In the genomic region with DNA sequence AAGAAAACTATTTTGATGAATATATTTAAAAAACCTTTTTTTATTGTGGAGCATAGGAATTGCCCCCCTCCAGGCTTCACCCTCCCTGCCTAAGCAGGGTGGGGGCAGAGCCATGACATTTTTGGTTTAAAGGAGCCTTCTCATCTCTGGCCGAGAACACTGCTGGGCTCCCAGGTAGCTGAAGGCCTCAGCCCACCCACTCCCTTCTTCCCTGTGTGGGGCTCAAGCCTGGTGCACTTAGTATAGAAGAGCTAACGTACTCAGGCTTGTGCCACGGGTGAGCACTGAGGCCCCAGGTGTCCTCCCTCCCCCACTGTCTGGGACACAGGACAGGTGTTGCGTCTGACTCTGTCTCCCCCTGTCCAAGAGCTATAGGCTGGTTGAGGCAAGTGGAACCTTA, we compare ENCODE assay signal across 17 cellular contexts.
"Had no signal": no experiment of that assay in that cellular context is flagged by ENCODE, and none has a peak within 500 bp of the region (broad histone marks: within the 10 kb centered on the region; RNA-seq: fewer than 3 reads in every experiment).

No MANE protein-coding gene starts in this region.

- FAIRE-seq: endometrium, frontal cortex, kidney, TTC549 had no signal

- H3K27ac ChIP-seq: neural progenitor cell, ovary had no signal

- H3K9me3 ChIP-seq: adrenal gland, heart left ventricle, ovary had no signal

- H3K36me3 ChIP-seq: neural progenitor cell, ovary had no signal

- H3K27me3 ChIP-seq: adrenal gland, heart left ventricle, neural progenitor cell, ovary had no signal

- H3K9me3 Mint-ChIP-seq: activated naive CD4-positive, alpha-beta T cell treated with anti-CD3 and anti-CD28 coated beads, Interleukin-2, amount 50 U/mL, for 72 hours; activated T-cell treated with anti-CD3 and anti-CD28 coated beads, Interleukin-2, amount 50 U/mL, for 72 hours; neural progenitor cell had no signal

- H3K4me3 ChIP-seq: adrenal gland, heart left ventricle, neural progenitor cell, ovary had no signal

- H3K27me3 Mint-ChIP-seq: stimulated activated naive B cell treated with anti-CD40 and anti-IgM and Interleukin-4, amounts not matched to agents 10 μg/mL and 1 μg/mL and 100 μg/mL, for 72 hours had no signal

- H3K27ac Mint-ChIP-seq: activated T-cell treated with anti-CD3 and anti-CD28 coated beads, Interleukin-2, amount 50 U/mL, for 72 hours; neural progenitor cell had no signal

- H2AFZ ChIP-seq: neural progenitor cell had no signal

- H3K4me1 ChIP-seq: neural progenitor cell had no signal

- DNase-seq: activated CD4-positive, alpha-beta T cell treated with anti-CD3 and anti-CD28 coated beads, Interleukin-2, amount 50 U/mL, for 4 hours; activated gamma-delta T cell treated with Interleukin-2 at 50 U/mL for 16 hours; activated T-cell treated with anti-CD3 and anti-CD28 coated beads, Interleukin-2, amount 50 U/mL, for 72 hours; kidney; ovary; stimulated activated CD4-positive, alpha-beta T cell treated with anti-CD3 and anti-CD28 coated beads, Interleukin-4, amount 100 ng/mL, for 24 hours; stimulated activated naive B cell treated with anti-CD40 and anti-IgM and Interleukin-4, amounts not matched to agents 10 μg/mL and 1 μg/mL and 100 μg/mL, for 72 hours; SW 1271 had no signal

- H3K4me2 ChIP-seq: neural progenitor cell had no signal

- H3K9ac ChIP-seq: neural progenitor cell had no signal

- ATAC-seq: activated naive CD4-positive, alpha-beta T cell treated with anti-CD3 and anti-CD28 coated beads, Interleukin-2, amount 50 U/mL, for 72 hours; activated T-cell treated with anti-CD3 and anti-CD28 coated beads, Interleukin-2, amount 50 U/mL, for 72 hours; left lobe of liver; sciatic nerve; stimulated activated naive B cell treated with anti-CD40 and anti-IgM and Interleukin-4, amounts not matched to agents 10 μg/mL and 1 μg/mL and 100 μg/mL, for 72 hours had no signal

- H3K4me3 Mint-ChIP-seq: activated T-cell treated with anti-CD3 and anti-CD28 coated beads, Interleukin-2, amount 50 U/mL, for 72 hours; neural progenitor cell had no signal
